ENCODE assay signal across 18 cellular contexts in the genomic region with DNA sequence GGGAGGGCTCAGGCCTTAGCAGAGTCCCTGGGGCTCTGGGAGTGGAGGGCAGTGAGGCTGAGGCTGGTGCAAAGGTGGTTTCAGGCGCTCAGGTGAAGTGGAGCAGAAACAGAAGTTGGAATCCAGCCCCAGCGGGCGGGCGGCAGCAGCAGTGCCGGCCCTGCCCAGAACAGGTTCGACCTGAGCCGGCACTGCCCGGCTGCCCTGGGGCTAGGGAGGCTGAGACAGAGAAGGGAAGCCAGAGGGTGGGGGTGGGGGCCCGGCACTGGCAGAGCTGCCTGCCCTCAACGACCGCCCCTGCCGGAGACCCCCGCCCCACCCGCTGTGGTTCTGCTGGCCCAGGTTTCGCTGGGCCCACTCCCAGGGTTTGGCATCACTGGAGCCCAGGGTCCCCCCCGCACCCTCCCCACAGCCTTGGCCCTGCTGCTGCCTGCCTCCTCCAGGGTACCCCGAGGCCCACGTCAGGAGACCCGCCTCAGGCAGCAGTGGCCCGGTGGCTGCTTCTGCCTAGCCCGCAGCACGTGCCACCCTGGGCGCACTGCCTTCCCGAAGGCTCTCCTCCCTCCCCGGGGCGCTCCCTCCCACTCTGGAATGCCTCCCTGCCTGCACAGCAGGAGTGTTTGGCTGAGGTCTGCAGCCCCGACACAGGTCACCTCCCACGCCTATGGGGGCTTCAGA. TPM values are rescaled to one million over a fixed set of nuclear protein-coding genes. Genes with fewer than 3 reads are reported as not detected.
DNase-seq lines count a peak whose midpoint lies in the region; ATAC-seq, FAIRE-seq and TF ChIP-seq lines count a peak whose summit lies in the region.
"Had no signal": no experiment of that assay in that cellular context is flagged by ENCODE, and none has a peak within 500 bp of the region (broad histone marks: within the 10 kb centered on the region; RNA-seq: fewer than 3 reads in every experiment).

No MANE protein-coding gene starts in this region.

- no peak for TF ChIP-seq EP300 in esophagus muscularis mucosa (IDR thresholded peaks at IDR 0.05)

- no peak overlapping the region for H3K27ac Mint-ChIP-seq in Calu3 (ENCODE audit: unreplicated experiment)
- no peak overlapping the region for H3K27ac Mint-ChIP-seq in T-helper 2 cell treated with Interferon-gamma antibody and Interleukin-4, amounts not matched to agents 5 μg/mL and 100 μg/mL, for 36 hours
- H3K27ac Mint-ChIP-seq: activated CD8-positive, alpha-beta T cell treated with anti-CD3 and anti-CD28 coated beads for 36 hours; activated T-helper 17 cell treated with anti-CD3 and anti-CD28 coated beads, Interleukin-2, amount 50 U/mL, for 72 hours had no signal

- BruUV-seq in Calu3 (replicated peaks; lab: Mats Ljungman, UMichigan): no TSS peak

- DNase-seq in Calu3 (peak; percentile 43), NCI-H1048 (lab: John Stamatoyannopoulos, UW) (peak; percentile 34), esophagus muscularis mucosa (ENCODE audit: extremely low spot score) (peak; percentile 55), pancreas (peak in 2 of 6 donors; percentile 57 to 63), amygdala (lab: John Stamatoyannopoulos, UW) (no peak)
- DNase-seq in activated T-cell treated with anti-CD3 and anti-CD28 coated beads, Interleukin-2, amount 50 U/mL, for 1 hour: no peak
- no peak for DNase-seq in T-helper 2 cell treated with Interferon-gamma antibody and Interleukin-4, amounts not matched to agents 5 μg/mL and 100 μg/mL, for 36 hours (ENCODE audit: low spot score)
- DNase-seq: activated CD8-positive, alpha-beta T cell treated with anti-CD3 and anti-CD28 coated beads for 36 hours; DMS153; NCI-H1092; NCI-H2171; NK-92 treated with Interleukin-12 subunit alpha and Interleukin-12 subunit beta, amount 100 ng/mL, for 24 hours had no signal

- H3K27me3 Mint-ChIP-seq in Calu3 (ENCODE audit: unreplicated experiment): peaks cover 93% of the 10 kb centered on the region
- H3K27me3 Mint-ChIP-seq in T-helper 2 cell treated with Interferon-gamma antibody and Interleukin-4, amounts not matched to agents 5 μg/mL and 100 μg/mL, for 36 hours (ENCODE audit: low read depth): peaks cover 4% of the 10 kb centered on the region
- H3K27me3 Mint-ChIP-seq: activated CD8-positive, alpha-beta T cell treated with anti-CD3 and anti-CD28 coated beads for 36 hours; activated T-helper 17 cell treated with anti-CD3 and anti-CD28 coated beads, Interleukin-2, amount 50 U/mL, for 72 hours had no signal

- H3K36me3 ChIP-seq in esophagus muscularis mucosa: no peaks in the 10 kb centered on the region
- no peaks in the 10 kb centered on the region for H3K36me3 ChIP-seq in pancreas
- H3K36me3 ChIP-seq: SJSA1 had no signal

- ATAC-seq in pancreas: peak in 3 of 4 donors; percentile 61 to 82 (median 73)
- ATAC-seq in HG03354 (IDR thresholded peaks at IDR 0.05; ENCODE audit: poor library complexity, severe bottlenecking, unreplicated experiment): no peak
- ATAC-seq: activated CD8-positive, alpha-beta T cell treated with anti-CD3 and anti-CD28 coated beads for 36 hours; activated T-helper 17 cell treated with anti-CD3 and anti-CD28 coated beads, Interleukin-2, amount 50 U/mL, for 72 hours had no signal

- H3K27ac ChIP-seq in esophagus muscularis mucosa (replicated peaks in 1 of 4) (no peak overlapping the region), pancreas (no peak overlapping the region)
- H3K27ac ChIP-seq: dorsolateral prefrontal cortex, SJSA1 had no signal

- peaks cover 0 to 25% (median 0%) of the 10 kb centered on the region in 4 donors for H3K27me3 ChIP-seq in esophagus muscularis mucosa
- no peaks in the 10 kb centered on the region for H3K27me3 ChIP-seq in pancreas

- CTCF ChIA-PET in Calu3 (lab: Charles Lee): interaction anchor here (0.7 kb wide), 1 partner anchor 11 kb away, joined by 3 read pairs; no protein-coding TSS in a partner anchor

- TF ChIP-seq CTCF in Calu3 (IDR thresholded peaks at IDR 0.05; ENCODE audit: unreplicated experiment) (no peak), esophagus muscularis mucosa (IDR thresholded peaks at IDR 0.05) (no peak), pancreas (IDR thresholded peaks at IDR 0.05) (no peak)

- no peaks in the 10 kb centered on the region for H3K9me3 Mint-ChIP-seq in Calu3 (ENCODE audit: low read depth, unreplicated experiment)
- no peaks in the 10 kb centered on the region for H3K9me3 Mint-ChIP-seq in T-helper 2 cell treated with Interferon-gamma antibody and Interleukin-4, amounts not matched to agents 5 μg/mL and 100 μg/mL, for 36 hours
- H3K9me3 Mint-ChIP-seq: activated T-helper 17 cell treated with anti-CD3 and anti-CD28 coated beads, Interleukin-2, amount 50 U/mL, for 72 hours had no signal

- H3K9me3 ChIP-seq in esophagus muscularis mucosa (peaks cover 0 to 8% (median 5%) of the 10 kb centered on the region in 4 donors), pancreas (no peaks in the 10 kb centered on the region)
- H3K9me3 ChIP-seq: SJSA1 had no signal

- intact Hi-C loops in Calu3 (cut with micrococcal nuclease; ENCODE audit: unreplicated experiment) (no loop called here), esophagus muscularis mucosa (cut with DNase I) (no loop called here), pancreas (cut with DNase I) (no loop called here)

- no peaks in the 10 kb centered on the region for H3K36me3 Mint-ChIP-seq in Calu3 (ENCODE audit: insufficient read depth, unreplicated experiment)
- H3K36me3 Mint-ChIP-seq in T-helper 2 cell treated with Interferon-gamma antibody and Interleukin-4, amounts not matched to agents 5 μg/mL and 100 μg/mL, for 36 hours (ENCODE audit: low read depth): no peaks in the 10 kb centered on the region

- H3K4me1 Mint-ChIP-seq in Calu3 (ENCODE audit: low read depth, unreplicated experiment): peaks cover 12% of the 10 kb centered on the region
- H3K4me1 Mint-ChIP-seq in T-helper 2 cell treated with Interferon-gamma antibody and Interleukin-4, amounts not matched to agents 5 μg/mL and 100 μg/mL, for 36 hours (ENCODE audit: low read depth): no peaks in the 10 kb centered on the region
- H3K4me1 Mint-ChIP-seq: activated T-helper 17 cell treated with anti-CD3 and anti-CD28 coated beads, Interleukin-2, amount 50 U/mL, for 72 hours had no signal

- no peak overlapping the region for H3K4me3 Mint-ChIP-seq in Calu3 (ENCODE audit: low read depth, unreplicated experiment)
- no peak overlapping the region for H3K4me3 Mint-ChIP-seq in T-helper 2 cell treated with Interferon-gamma antibody and Interleukin-4, amounts not matched to agents 5 μg/mL and 100 μg/mL, for 36 hours
- H3K4me3 Mint-ChIP-seq: activated CD8-positive, alpha-beta T cell treated with anti-CD3 and anti-CD28 coated beads for 36 hours; activated T-helper 17 cell treated with anti-CD3 and anti-CD28 coated beads, Interleukin-2, amount 50 U/mL, for 72 hours had no signal

- H3K4me1 ChIP-seq in esophagus muscularis mucosa (no peaks in the 10 kb centered on the region), pancreas (no peaks in the 10 kb centered on the region)
- H3K4me1 ChIP-seq: SJSA1 had no signal

- no peak for TF ChIP-seq POLR2A in esophagus muscularis mucosa (IDR thresholded peaks at IDR 0.05; ENCODE audit: low read depth)

- no peak overlapping the region for H3K4me3 ChIP-seq in esophagus muscularis mucosa
- H3K4me3 ChIP-seq in pancreas: no peak overlapping the region
- H3K4me3 ChIP-seq: dorsolateral prefrontal cortex, SJSA1 had no signal

- FAIRE-seq in pancreas (lab: Jason Lieb, UNC): no peak
- FAIRE-seq: TTC549 had no signal

- whole genome bisulfite sequencing in esophagus muscularis mucosa: 93% methylated on average over 19 of the region's 28 CpGs
- 60 to 73% methylated on average over 19 to 28 of the region's 28 CpGs for WGBS in pancreas, 2 donors

RNA-seq across cellular contexts. Expression of a gene that starts 13.2 kb away (rescaled TPM):
- total RNA-seq in Calu3 (2022) (not detected in 2 replicates), esophagus muscularis mucosa (under 1 TPM in 3 of 4 donors, not detected in 1; 0.32 to 0.83 (median 0.42) TPM), pancreas (1 to 10 TPM in 2 of 6 donors, under 1 TPM in 4; 0.24 to 1.4 (median 0.69) TPM)
- 1 to 10 TPM; 1.4 to 7.0 TPM for polyA plus RNA-seq in pancreas
- total RNA-seq: osteocyte, SJSA1 had no signal

RNA-seq across cellular contexts. Expression of a gene that starts 44.6 kb away (rescaled TPM):
- total RNA-seq in Calu3 (2022): not detected in 2 replicates
- total RNA-seq in esophagus muscularis mucosa: 1 to 10 TPM in 1 of 4 donors, under 1 TPM in 2, not detected in 1; 0.29 to 1.2 (median 0.83) TPM
- total RNA-seq in pancreas: under 1 TPM; 0.04 to 0.69 (median 0.19) TPM
- polyA plus RNA-seq in pancreas: under 1 TPM; 0.23 to 0.80 TPM

RNA-seq across cellular contexts. Expression of a gene that starts 44.7 kb away (rescaled TPM):
- total RNA-seq in Calu3 (2022): not detected in 2 replicates
- total RNA-seq in esophagus muscularis mucosa: 1 to 10 TPM in 2 of 4 donors, under 1 TPM in 1, not detected in 1; 0.52 to 3.5 (median 1.2) TPM
- total RNA-seq in pancreas: 1 to 10 TPM in 1 of 6 donors, under 1 TPM in 4, not detected in 1; 0.25 to 1.2 (median 0.37) TPM
- 1 to 10 TPM in 1 of 2 donors, under 1 TPM in 1; 0.49 to 1.4 TPM for polyA plus RNA-seq in pancreas

Comparison
In these comparisons a context has a peak if more than half of its experiments do, and no peak if none do; other contexts are left out.
1. DNase-seq: peak in Calu3 (single experiment), NCI-H1048 (single experiment) and esophagus muscularis mucosa (single experiment); none in amygdala (0 of 56), activated T-cell treated with anti-CD3 and anti-CD28 coated beads, Interleukin-2, amount 50 U/mL, for 1 hour (single experiment) and T-helper 2 cell treated with Interferon-gamma antibody and Interleukin-4, amounts not matched to agents 5 μg/mL and 100 μg/mL, for 36 hours (single experiment).